ENCODE assay signal across 7 cellular contexts in genomic region chr11:85238907-85239306, GRCh38.
"Had no signal": no experiment of that assay in that cellular context is flagged by ENCODE, and none has a peak within 500 bp of the region (broad histone marks: within the 10 kb centered on the region; RNA-seq: fewer than 3 reads in every experiment).

No MANE protein-coding gene starts in this region.

- H3K9ac ChIP-seq: GM23248 had no signal

- H3K27ac ChIP-seq: GM23248, HL-60 had no signal

- H3K4me3 ChIP-seq: GM23248 had no signal

- FAIRE-seq: H54 had no signal

- H2AFZ ChIP-seq: GM23248 had no signal

- DNase-seq: GM23248, GOT3, H9, HCEC 1CT, KG1 had no signal
